ENCODE assay signal across 8 cellular contexts in the genomic region with DNA sequence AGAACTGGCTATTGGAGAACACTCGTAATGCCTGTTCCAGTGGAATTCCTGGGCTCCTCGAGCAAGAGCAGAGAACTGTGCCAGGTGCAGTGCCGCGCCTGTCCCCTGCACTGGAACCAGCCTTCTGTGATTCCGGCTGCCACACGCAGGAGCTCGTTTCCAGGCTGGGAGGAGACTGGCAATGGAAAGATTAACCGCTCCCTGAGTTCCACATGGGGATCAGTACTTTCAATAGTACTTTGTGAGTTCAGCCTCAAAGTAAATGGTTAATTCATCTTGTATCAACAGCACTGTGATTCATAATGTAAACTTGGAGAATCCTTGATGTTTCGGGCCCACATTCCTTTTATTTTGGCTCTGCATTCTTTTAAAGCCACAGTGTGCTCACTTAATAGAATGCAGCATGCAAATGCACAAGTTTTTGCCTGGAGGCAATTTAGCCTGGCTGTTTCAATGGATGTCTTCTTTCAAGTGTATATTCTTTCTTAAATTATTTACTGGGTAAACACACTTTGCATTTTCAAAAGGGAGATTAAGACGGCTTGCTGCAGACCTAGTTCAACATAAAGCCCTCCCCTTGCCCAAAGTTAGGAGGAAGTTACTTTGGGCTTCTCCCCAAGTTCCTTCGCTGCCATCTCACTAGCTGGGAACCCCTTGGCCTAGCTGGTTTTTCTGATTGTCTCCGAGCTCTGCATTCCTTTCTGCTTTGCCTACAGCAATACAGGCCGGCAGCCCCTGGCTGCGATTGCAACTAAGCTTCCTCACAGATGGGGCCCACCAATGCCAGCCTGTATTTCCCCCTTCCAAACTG.
A peak's percentile ranks its signal among the peaks of the same experiment; 100 is the strongest.
DNase-seq lines count a peak whose midpoint lies in the region; ATAC-seq lines count a peak whose summit lies in the region.

No MANE protein-coding gene starts in this region.

- H3K27me3 ChIP-seq in H7 (ENCODE audit: control insufficient read depth, insufficient read depth, low read length) (peaks cover 2% of the 10 kb centered on the region; the same call in 1 of the 2 replicates), adipocyte (replicated peaks; ENCODE audit: control insufficient read depth, insufficient read depth, low read length) (no peaks in the 10 kb centered on the region), iPS-18a (ENCODE audit: control insufficient read depth, insufficient read depth, low read length) (peaks cover 4% of the 10 kb centered on the region), skeletal muscle satellite cell (ENCODE audit: control insufficient read depth, insufficient read depth, low read length) (no peaks in the 10 kb centered on the region)

- POLR2A ChIA-PET in activated CD4-positive, alpha-beta memory T cell treated with anti-CD3 and anti-CD28 coated beads for 36 hours (lab: Charles Lee), result no interaction called here

- peaks cover 10% of the 10 kb centered on the region for H3K4me1 Mint-ChIP-seq in activated CD4-positive, alpha-beta memory T cell treated with anti-CD3 and anti-CD28 coated beads for 36 hours (ENCODE audit: low read depth)
- H3K4me1 Mint-ChIP-seq in T-helper 17 cell, result peaks cover 4% of the 10 kb centered on the region

- H3K36me3 Mint-ChIP-seq in activated CD4-positive, alpha-beta memory T cell treated with anti-CD3 and anti-CD28 coated beads for 36 hours, result peaks cover 32% of the 10 kb centered on the region
- H3K36me3 Mint-ChIP-seq in T-helper 17 cell (ENCODE audit: low read depth), result peaks cover 9% of the 10 kb centered on the region

- H3K27ac ChIP-seq in iPS-18a (ENCODE audit: low read length), result peak overlapping the region; percentile 35

- CTCF ChIA-PET in activated CD4-positive, alpha-beta memory T cell treated with anti-CD3 and anti-CD28 coated beads for 36 hours (lab: Charles Lee), result no interaction called here

- no peaks in the 10 kb centered on the region for H3K27me3 Mint-ChIP-seq in activated CD4-positive, alpha-beta memory T cell treated with anti-CD3 and anti-CD28 coated beads for 36 hours
- no peaks in the 10 kb centered on the region for H3K27me3 Mint-ChIP-seq in T-helper 17 cell

- H3K4me1 ChIP-seq in adipocyte (ENCODE audit: control insufficient read depth, insufficient read depth, low read length) (peaks cover 29% of the 10 kb centered on the region), iPS-18a (ENCODE audit: control insufficient read depth, low read depth, low read length) (peaks cover 48% of the 10 kb centered on the region), skeletal muscle satellite cell (ENCODE audit: control insufficient read depth, insufficient read depth, low read length) (peaks cover 33% of the 10 kb centered on the region)

- no peak for ATAC-seq in T-helper 17 cell

- no peak overlapping the region for H3K27ac Mint-ChIP-seq in activated CD4-positive, alpha-beta memory T cell treated with anti-CD3 and anti-CD28 coated beads for 36 hours
- no peak overlapping the region for H3K27ac Mint-ChIP-seq in T-helper 17 cell

- H3K9me3 ChIP-seq in adipocyte (ENCODE audit: control insufficient read depth, low read length), result peaks cover 4% of the 10 kb centered on the region
- H3K9me3 ChIP-seq in iPS-18a (ENCODE audit: control insufficient read depth, low read depth, low read length), result no peaks in the 10 kb centered on the region
- H3K9me3 ChIP-seq in skeletal muscle satellite cell (replicated peaks; ENCODE audit: low read length), result no peaks in the 10 kb centered on the region
- no peaks in the 10 kb centered on the region for H3K9me3 ChIP-seq in T-helper 17 cell (ENCODE audit: control insufficient read depth, low read length, poor library complexity, severe bottlenecking)

- intact Hi-C loops in activated CD4-positive, alpha-beta memory T cell treated with anti-CD3 and anti-CD28 coated beads for 36 hours (cut with micrococcal nuclease), result no loop called here

- H3K36me3 ChIP-seq in H7 (replicated peaks; ENCODE audit: control insufficient read depth, insufficient read depth, low read length), result no peaks in the 10 kb centered on the region
- H3K36me3 ChIP-seq in adipocyte (ENCODE audit: control insufficient read depth, insufficient read depth, low read length, severe bottlenecking), result no peaks in the 10 kb centered on the region
- H3K36me3 ChIP-seq in iPS-18a (ENCODE audit: control insufficient read depth, low read depth, low read length), result no peaks in the 10 kb centered on the region
- no peaks in the 10 kb centered on the region for H3K36me3 ChIP-seq in skeletal muscle satellite cell (ENCODE audit: insufficient read depth, low read length)

- DNase-seq in H7 (peak; percentile 76), adipocyte (ENCODE audit: low read depth) (peak; percentile 97), NCI-H2081 (lab: John Stamatoyannopoulos, UW) (no peak), SHP77 treated with DMSO at 0.1 percent for 48 hours (lab: John Stamatoyannopoulos, UW) (no peak), T-helper 17 cell (no peak)
- no peak for DNase-seq in activated CD4-positive, alpha-beta memory T cell treated with anti-CD3 and anti-CD28 coated beads for 36 hours

- H3K4me2 ChIP-seq in skeletal muscle satellite cell (ENCODE audit: low read length), result peak overlapping the region; percentile 73

- H3K9me3 Mint-ChIP-seq in activated CD4-positive, alpha-beta memory T cell treated with anti-CD3 and anti-CD28 coated beads for 36 hours, result no peaks in the 10 kb centered on the region

- no peak overlapping the region for H3K4me3 Mint-ChIP-seq in activated CD4-positive, alpha-beta memory T cell treated with anti-CD3 and anti-CD28 coated beads for 36 hours
- H3K4me3 Mint-ChIP-seq in T-helper 17 cell, result no peak overlapping the region

- H3K4me3 ChIP-seq in H7 (ENCODE audit: insufficient read depth, low read depth, low read length) (no peak overlapping the region), adipocyte (ENCODE audit: low read length) (peak overlapping the region; percentile 66), iPS-18a (ENCODE audit: low read length) (no peak overlapping the region), skeletal muscle satellite cell (ENCODE audit: low read length) (peak overlapping the region; percentile 56)

- H3K9ac ChIP-seq in adipocyte (ENCODE audit: low read length), result peak overlapping the region; percentile 21
- peak overlapping the region; percentile 8 for H3K9ac ChIP-seq in iPS-18a (ENCODE audit: low read length)
- H3K9ac ChIP-seq in skeletal muscle satellite cell (ENCODE audit: low read depth, low read length), result no peak overlapping the region

Comparison
In these comparisons a context has a peak if more than half of its experiments do, and no peak if none do; other contexts are left out.
1. DNase-seq: peak in H7 (single experiment) and adipocyte (single experiment); none in NCI-H2081 (0 of 2), activated CD4-positive, alpha-beta memory T cell treated with anti-CD3 and anti-CD28 coated beads for 36 hours (single experiment), SHP77 treated with DMSO at 0.1 percent for 48 hours (single experiment) and T-helper 17 cell (0 of 3).
2. H3K4me3 ChIP-seq: peak in adipocyte (single experiment) and skeletal muscle satellite cell (single experiment); none in H7 (single experiment) and iPS-18a (single experiment).